ENCODE assay signal across 8 cellular contexts in genomic region chr1:3611170-3612019, GRCh38. TPM values are rescaled to one million over a fixed set of nuclear protein-coding genes. Genes with fewer than 3 reads are reported as not detected.
A peak's percentile ranks its signal among the peaks of the same experiment; 100 is the strongest.
DNase-seq lines count a peak whose midpoint lies in the region; ATAC-seq and TF ChIP-seq lines count a peak whose summit lies in the region.

Gene MEGF6, minus strand, starts transcription at chr1:3611508. Its CDS starts 240 bp downstream, at chr1:3611268.

- no peaks in the 10 kb centered on the region for H3K36me3 ChIP-seq in uterus

- H3K27me3 ChIP-seq in uterus = no peaks in the 10 kb centered on the region

- H3K4me1 ChIP-seq in uterus = peaks cover 0 to 15% of the 10 kb centered on the region in 2 donors

- H3K27me3 Mint-ChIP-seq in activated T-helper 2 cell treated with anti-CD3 and anti-CD28 coated beads, Interferon-gamma antibody, Interleukin-2, Interleukin-4, amounts not matched to agents 10 μg/mL and 5 μg/mL and 100 μg/mL, durations not matched to agents 14 hours and 24 hours and 36 hours (ENCODE audit: low read depth) = peaks cover 22% of the 10 kb centered on the region

- no peaks in the 10 kb centered on the region for H3K9me3 ChIP-seq in uterus

- DNase-seq in ELF-1 (ENCODE audit: low read depth, low spot score) = peak; percentile 72
- peak; percentile 34 for DNase-seq in NCI-H526 treated with DMSO at 0.1 percent for 48 hours (lab: John Stamatoyannopoulos, UW)
- DNase-seq in activated T-helper 2 cell treated with anti-CD3 and anti-CD28 coated beads, Interferon-gamma antibody, Interleukin-2, Interleukin-4, amounts not matched to agents 10 μg/mL and 5 μg/mL and 100 μg/mL, durations not matched to agents 14 hours and 24 hours and 36 hours (ENCODE audit: low spot score) = no peak
- no peak for DNase-seq in glomerular endothelial cell (ENCODE audit: extremely low read depth, low read depth, low spot score)
- peak; percentile 35 for DNase-seq in pulmonary artery endothelial cell (ENCODE audit: low read depth, low spot score)
- DNase-seq in uterus = peak; percentile 70 to 77
- no peak for DNase-seq in NK-92 treated with Interleukin-12 subunit alpha and Interleukin-12 subunit beta, amount 100 ng/mL, for 24 hours (lab: John Stamatoyannopoulos, UW)

- peak within 1 kb of the TSS in 1 of 2 donors; percentile 33 for H3K4me3 ChIP-seq in uterus

- no peak for TF ChIP-seq POLR2A in uterus (IDR thresholded peaks at IDR 0.05)

- no peaks in the 10 kb centered on the region for H3K9me3 Mint-ChIP-seq in activated T-helper 2 cell treated with anti-CD3 and anti-CD28 coated beads, Interferon-gamma antibody, Interleukin-2, Interleukin-4, amounts not matched to agents 10 μg/mL and 5 μg/mL and 100 μg/mL, durations not matched to agents 14 hours and 24 hours and 36 hours

- peak within 1 kb of the TSS; percentile 21 for H3K4me3 Mint-ChIP-seq in activated T-helper 2 cell treated with anti-CD3 and anti-CD28 coated beads, Interferon-gamma antibody, Interleukin-2, Interleukin-4, amounts not matched to agents 10 μg/mL and 5 μg/mL and 100 μg/mL, durations not matched to agents 14 hours and 24 hours and 36 hours (ENCODE audit: low read depth)

- ATAC-seq in HG03378 (IDR thresholded peaks at IDR 0.05; ENCODE audit: unreplicated experiment) = no peak

- H3K36me3 Mint-ChIP-seq in activated T-helper 2 cell treated with anti-CD3 and anti-CD28 coated beads, Interferon-gamma antibody, Interleukin-2, Interleukin-4, amounts not matched to agents 10 μg/mL and 5 μg/mL and 100 μg/mL, durations not matched to agents 14 hours and 24 hours and 36 hours (ENCODE audit: low read depth) = no peaks in the 10 kb centered on the region

- TF ChIP-seq CTCF in uterus (IDR thresholded peaks at IDR 0.05) = no peak

- H3K4me1 Mint-ChIP-seq in activated T-helper 2 cell treated with anti-CD3 and anti-CD28 coated beads, Interferon-gamma antibody, Interleukin-2, Interleukin-4, amounts not matched to agents 10 μg/mL and 5 μg/mL and 100 μg/mL, durations not matched to agents 14 hours and 24 hours and 36 hours (ENCODE audit: low read depth) = no peaks in the 10 kb centered on the region

- H3K27ac Mint-ChIP-seq in activated T-helper 2 cell treated with anti-CD3 and anti-CD28 coated beads, Interferon-gamma antibody, Interleukin-2, Interleukin-4, amounts not matched to agents 10 μg/mL and 5 μg/mL and 100 μg/mL, durations not matched to agents 14 hours and 24 hours and 36 hours = no peak within 1 kb of the TSS

- intact Hi-C loops in activated T-helper 2 cell treated with anti-CD3 and anti-CD28 coated beads, Interferon-gamma antibody, Interleukin-2, Interleukin-4, amounts not matched to agents 10 μg/mL and 5 μg/mL and 100 μg/mL, durations not matched to agents 14 hours and 24 hours and 36 hours (cut with micrococcal nuclease) = no loop called here
- intact Hi-C loops in uterus (cut with DNase I; ENCODE audit: low total_unique reads) = no loop called here

- H3K27ac ChIP-seq in uterus = no peak within 1 kb of the TSS

RNA-seq across cellular contexts. Expression of gene MEGF6, which starts in this region (rescaled TPM):
- total RNA-seq in activated T-helper 2 cell treated with anti-CD3 and anti-CD28 coated beads, Interferon-gamma antibody, Interleukin-2, Interleukin-4, amounts not matched to agents 10 μg/mL and 5 μg/mL and 100 μg/mL, durations not matched to agents 14 hours and 24 hours and 36 hours = 1.7 and 1.9 TPM in 2 replicates
- total RNA-seq in glomerular endothelial cell (30.1 and 57.6 TPM in 2 replicates), pulmonary artery endothelial cell (23.3 and 49.2 TPM in 2 replicates), uterus (10 to 100 TPM in 3 of 4 donors, under 1 TPM in 1; 0.88 to 69.0 (median 36.9) TPM)

Comparison
In these comparisons a context has a peak if more than half of its experiments do, and no peak if none do; other contexts are left out.
1. DNase-seq: peak in ELF-1 (single experiment), NCI-H526 treated with DMSO at 0.1 percent for 48 hours (single experiment), pulmonary artery endothelial cell (single experiment) and uterus (2 of 2); none in activated T-helper 2 cell treated with anti-CD3 and anti-CD28 coated beads, Interferon-gamma antibody, Interleukin-2, Interleukin-4, amounts not matched to agents 10 μg/mL and 5 μg/mL and 100 μg/mL, durations not matched to agents 14 hours and 24 hours and 36 hours (single experiment), glomerular endothelial cell (single experiment) and NK-92 treated with Interleukin-12 subunit alpha and Interleukin-12 subunit beta, amount 100 ng/mL, for 24 hours (single experiment).